Comparison of ENCODE assay signal across 1 cellular context in genomic region chr7:22485189-22485588, GRCh38.
TF ChIP-seq lines count a peak whose summit lies in the region.

No MANE protein-coding gene starts in this region.

TF ChIP-seq in K562, 482 proteins besides CTCF, POLR2A, EP300 and RAD21 (continued from another document):
- TF ChIP-seq SNAPC5 (CRISPR knock-in tag; IDR thresholded peaks at IDR 0.05) (no peak), DACH1 (IDR thresholded peaks at IDR 0.05; ENCODE audit: partially characterized antibody) (no peak), SMARCA4 (IDR thresholded peaks at IDR 0.05) (peak; percentile 49; the same call in 1 of the 2 replicates), PHF20 (IDR thresholded peaks at IDR 0.05; ENCODE audit: partially characterized antibody) (no peak), SMARCE1 (IDR thresholded peaks at IDR 0.05) (peak; percentile 63; the same call in 1 of the 2 replicates), TAF9B (IDR thresholded peaks at IDR 0.05; ENCODE audit: partially characterized antibody) (no peak), SMC3 (conservative IDR thresholded peaks at IDR 0.05; ENCODE audit: insufficient read depth, low read depth, low read length) (no peak), ZNF609 (CRISPR knock-in tag; IDR thresholded peaks at IDR 0.05; ENCODE audit: borderline replicate concordance) (no peak), ZFP30 (CRISPR knock-in tag; IDR thresholded peaks at IDR 0.05; ENCODE audit: borderline replicate concordance) (no peak), JUN (IDR thresholded peaks at IDR 0.05; ENCODE audit: borderline replicate concordance, low read depth, low read length) (peak; percentile 59; the same call in 1 of the 2 replicates), JUN (CRISPR knock-in tag; IDR thresholded peaks at IDR 0.05; ENCODE audit: borderline replicate concordance) (no peak), ZNF239 (CRISPR knock-in tag; IDR thresholded peaks at IDR 0.05) (no peak), ZNF444 (CRISPR knock-in tag; IDR thresholded peaks at IDR 0.05) (no peak), MYC (IDR thresholded peaks at IDR 0.05; ENCODE audit: low read depth, low read length) (no peak), MYC (CRISPR knock-in tag; IDR thresholded peaks at IDR 0.05; ENCODE audit: borderline replicate concordance, low read depth) (no peak), CEBPB (tag; IDR thresholded peaks at IDR 0.05) (peak; percentile 35; the same call in 1 of the 2 replicates), TBP (optimal IDR thresholded peaks at IDR 0.05; ENCODE audit: low read depth, low read length) (no peak), ZNF695 (CRISPR knock-in tag; IDR thresholded peaks at IDR 0.05) (no peak), ZNF274 (IDR thresholded peaks at IDR 0.05; ENCODE audit: borderline replicate concordance, low read depth, low read length) (no peak)
TF ChIP-seq in K562: peak in this region for 13.
